ENCODE assay signal across 8 cellular contexts in the genomic region with DNA sequence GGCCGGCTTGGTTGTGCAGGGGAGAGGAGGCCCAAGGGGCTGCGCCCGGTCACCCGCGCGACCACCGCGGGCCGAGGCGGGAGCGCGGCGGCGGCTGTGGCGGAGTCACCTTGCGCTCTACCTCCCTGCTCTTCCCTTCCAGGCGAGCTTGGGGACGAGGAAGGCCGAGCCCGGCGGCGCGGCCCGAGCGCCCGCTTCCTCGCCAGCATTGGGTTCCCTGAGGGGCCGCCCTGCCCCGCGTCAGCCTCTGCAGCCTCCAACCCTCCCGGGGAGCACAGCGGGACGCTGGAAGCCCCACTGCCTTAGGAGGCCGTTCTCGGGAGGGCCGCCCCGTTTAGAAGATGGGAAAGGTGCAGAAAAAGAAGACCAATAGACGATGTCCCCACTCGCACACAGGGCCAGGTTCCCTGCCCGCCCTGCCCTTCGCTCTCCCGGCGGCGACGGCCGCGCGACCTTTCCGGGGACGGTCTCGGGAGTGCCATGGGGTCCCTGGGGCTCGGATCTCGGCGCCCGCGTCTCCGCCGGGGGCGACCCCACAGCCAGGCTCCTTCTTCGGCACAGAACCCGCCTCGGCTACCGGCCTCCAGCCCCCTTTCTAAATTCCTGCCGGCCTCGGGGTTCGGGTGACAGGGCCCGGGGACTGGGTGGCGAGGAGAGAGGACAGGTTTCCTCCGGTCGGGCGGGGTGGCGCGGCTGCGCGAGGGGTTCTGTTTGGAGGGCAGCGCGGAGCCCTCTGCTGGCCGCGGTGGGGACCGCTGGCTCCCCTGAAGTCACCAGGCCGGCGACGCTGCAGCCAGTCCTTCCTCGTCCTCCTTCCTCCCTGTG.
DNase-seq lines count a peak whose midpoint lies in the region; ATAC-seq and TF ChIP-seq lines count a peak whose summit lies in the region.

No MANE protein-coding gene starts in this region.

- intact Hi-C loops in Caco-2 (cut with micrococcal nuclease; ENCODE audit: unreplicated experiment), result loop anchor here (1.0 to 10.0 kb wide), 4 partner anchors 54 to 170 kb away; a partner anchor contains a TSS
- intact Hi-C loops in OCI-LY7 (cut with micrococcal nuclease; ENCODE audit: unreplicated experiment), result loop anchor here (1.0 kb wide), 2 partner anchors 54 to 170 kb away; no protein-coding TSS in a partner anchor

- H3K27ac Mint-ChIP-seq in Caco-2 (ENCODE audit: unreplicated experiment), result no peak overlapping the region
- H3K27ac Mint-ChIP-seq in activated T-cell treated with anti-CD3 and anti-CD28 coated beads, Interleukin-2, amount 50 U/mL, for 24 hours, result no peak overlapping the region

- no peaks in the 10 kb centered on the region for H3K36me3 Mint-ChIP-seq in Caco-2 (ENCODE audit: insufficient read depth, unreplicated experiment)
- no peaks in the 10 kb centered on the region for H3K36me3 Mint-ChIP-seq in activated T-cell treated with anti-CD3 and anti-CD28 coated beads, Interleukin-2, amount 50 U/mL, for 24 hours (ENCODE audit: low read depth)

- POLR2A ChIA-PET in Caco-2 (lab: Charles Lee), result no interaction called here
- POLR2A ChIA-PET in OCI-LY7 (lab: Charles Lee), result interaction anchor here (0.5 kb wide), 1 partner anchor 438 kb away, joined by 6 read pairs; no protein-coding TSS in a partner anchor

- H3K27me3 Mint-ChIP-seq in Caco-2 (ENCODE audit: insufficient read depth, unreplicated experiment), result no peaks in the 10 kb centered on the region
- peaks cover 6% of the 10 kb centered on the region for H3K27me3 Mint-ChIP-seq in activated T-cell treated with anti-CD3 and anti-CD28 coated beads, Interleukin-2, amount 50 U/mL, for 24 hours

- BruUV-seq in Caco-2 (replicated peaks; lab: Mats Ljungman, UMichigan) (no TSS peak), OCI-LY7 (replicated peaks; lab: Mats Ljungman, UMichigan) (no TSS peak)

- CTCF ChIA-PET in Caco-2 (lab: Charles Lee) (interaction anchor here (0.6 to 1.4 kb wide), 5 partner anchors 49 to 170 kb away, joined by 3 to 7 read pairs (median 3); no protein-coding TSS in a partner anchor), OCI-LY7 (lab: Charles Lee; ENCODE audit: unreplicated experiment) (no interaction called here)

- H4K20me1 ChIP-seq in OCI-LY7 (ENCODE audit: insufficient read depth, low read length), result no peaks in the 10 kb centered on the region

- H3K36me3 ChIP-seq in Caco-2 (ENCODE audit: control insufficient read depth, insufficient read depth, low read length) (no peaks in the 10 kb centered on the region), OCI-LY7 (ENCODE audit: insufficient read depth, low read length) (no peaks in the 10 kb centered on the region), mucosa of rectum (ENCODE audit: control insufficient read depth in 2 of 2, insufficient read depth in 2 of 2, low read length in 2 of 2) (no peaks in the 10 kb centered on the region)

- peak overlapping the region; percentile 88; the same call in 1 of the 2 replicates for H2AFZ ChIP-seq in OCI-LY7 (ENCODE audit: low read length)

- no peaks in the 10 kb centered on the region for H3K9me2 ChIP-seq in OCI-LY7 (ENCODE audit: insufficient read depth, low read length)

- H3K27me3 ChIP-seq in Caco-2 (replicated peaks; ENCODE audit: control insufficient read depth, insufficient read depth, low read length) (no peaks in the 10 kb centered on the region), mucosa of rectum (ENCODE audit: control insufficient read depth in 2 of 2, insufficient read depth in 2 of 2, low read length in 2 of 2) (no peaks in the 10 kb centered on the region)

- H3K9me3 ChIP-seq in Caco-2 (no peaks in the 10 kb centered on the region), OCI-LY7 (ENCODE audit: low read length) (no peaks in the 10 kb centered on the region), mucosa of rectum (ENCODE audit: control insufficient read depth in 2 of 2, low read length in 2 of 2) (no peaks in the 10 kb centered on the region)

- peak overlapping the region; percentile 73 for H3K4me3 Mint-ChIP-seq in Caco-2 (ENCODE audit: unreplicated experiment)
- peak overlapping the region; percentile 76 for H3K4me3 Mint-ChIP-seq in activated T-cell treated with anti-CD3 and anti-CD28 coated beads, Interleukin-2, amount 50 U/mL, for 24 hours

- H3K27ac ChIP-seq in OCI-LY7 (ENCODE audit: low read depth, low read length, poor library complexity, severe bottlenecking) (no peak overlapping the region), mucosa of rectum (ENCODE audit: low read depth in 2 of 2, low read length in 2 of 2) (peak overlapping the region; percentile 77 to 87)

- H3K79me2 ChIP-seq in OCI-LY7 (ENCODE audit: insufficient read depth, low read depth, low read length), result no peaks in the 10 kb centered on the region

- no peaks in the 10 kb centered on the region for H3K9me3 Mint-ChIP-seq in Caco-2 (ENCODE audit: unreplicated experiment)
- H3K9me3 Mint-ChIP-seq in activated T-cell treated with anti-CD3 and anti-CD28 coated beads, Interleukin-2, amount 50 U/mL, for 24 hours, result no peaks in the 10 kb centered on the region

- H3K9ac ChIP-seq in mucosa of rectum (ENCODE audit: low read depth in 1 of 2, low read length in 2 of 2), result peak overlapping the region; percentile 75 to 93

- ATAC-seq in GM21367 (IDR thresholded peaks at IDR 0.05; ENCODE audit: unreplicated experiment), result peak; percentile 97
- ATAC-seq in esophagus mucosa, result peak; percentile 96

- H3K4me1 ChIP-seq in Caco-2 (no peaks in the 10 kb centered on the region), OCI-LY7 (ENCODE audit: insufficient read depth, low read length, poor library complexity, severe bottlenecking) (peaks cover 6% of the 10 kb centered on the region), mucosa of rectum (ENCODE audit: control insufficient read depth in 2 of 2, insufficient read depth in 2 of 2, low read length in 2 of 2) (peaks cover 0 to 8% of the 10 kb centered on the region in 2 donors)

- H3K4me1 Mint-ChIP-seq in Caco-2 (ENCODE audit: low read depth, unreplicated experiment), result no peaks in the 10 kb centered on the region
- peaks cover 6% of the 10 kb centered on the region for H3K4me1 Mint-ChIP-seq in activated T-cell treated with anti-CD3 and anti-CD28 coated beads, Interleukin-2, amount 50 U/mL, for 24 hours (ENCODE audit: low read depth)

- DNase-seq in Caco-2, result peak; percentile 88 to 93
- DNase-seq in HT-29 (ENCODE audit: low spot score), result peak; percentile 86
- peak; percentile 76 for DNase-seq in OCI-LY7 (ENCODE audit: low spot score)
- peak; percentile 89 for DNase-seq in activated T-cell treated with anti-CD3 and anti-CD28 coated beads, Interleukin-2, amount 50 U/mL, for 24 hours
- peak; percentile 83 for DNase-seq in stimulated activated CD8-positive, alpha-beta memory T cell treated with anti-CD3 and anti-CD28 coated beads, Interleukin-4, amount 100 ng/mL, for 24 hours (ENCODE audit: low read depth)

- H3K4me3 ChIP-seq in Caco-2 (ENCODE audit: low read depth, low read length), result peak overlapping the region; percentile 71
- peak overlapping the region; percentile 67 for H3K4me3 ChIP-seq in OCI-LY7 (ENCODE audit: low read depth, low read length, poor library complexity, severe bottlenecking)
- peak overlapping the region; percentile 81 to 94 for H3K4me3 ChIP-seq in mucosa of rectum (ENCODE audit: low read length in 2 of 2)

- TF ChIP-seq CTCF in Caco-2 (IDR thresholded peaks at IDR 0.05; ENCODE audit: insufficient read depth in 1 of 2, low read depth in 1 of 2, low read length in 1 of 2, severe bottlenecking in 1 of 2, unreplicated experiment in 1 of 2) (peak; percentile 88 to 96), OCI-LY7 (conservative IDR thresholded peaks at IDR 0.05; ENCODE audit: low read length) (peak; percentile 89)

- H3K4me2 ChIP-seq in OCI-LY7 (ENCODE audit: low read length), result peak overlapping the region; percentile 89
